ENCODE assay signal across 35 cellular contexts in the genomic region with DNA sequence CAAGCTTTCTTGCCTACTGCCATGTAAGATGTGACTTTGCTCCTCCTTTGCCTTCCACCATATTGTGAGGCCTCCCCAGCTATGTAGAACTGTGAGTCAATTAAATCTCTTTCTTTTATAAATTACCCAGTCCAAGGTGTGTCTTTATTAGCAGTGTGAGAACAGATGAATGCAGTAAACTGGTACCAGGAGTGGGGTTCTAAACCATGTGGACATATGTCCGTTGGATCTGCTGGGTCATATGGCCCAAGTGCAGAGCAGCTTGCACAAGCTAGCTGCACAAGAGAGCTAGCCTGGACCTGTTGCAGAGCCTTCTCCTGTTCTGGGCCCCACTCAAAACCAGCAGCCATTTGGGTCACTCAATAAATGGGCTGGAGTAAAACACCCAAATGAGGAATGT. TPM values are rescaled to one million over a fixed set of nuclear protein-coding genes. Genes with fewer than 3 reads are reported as not detected.
"Had no signal": no experiment of that assay in that cellular context is flagged by ENCODE, and none has a peak within 500 bp of the region (broad histone marks: within the 10 kb centered on the region; RNA-seq: fewer than 3 reads in every experiment).

No MANE protein-coding gene starts in this region.

- FAIRE-seq: astrocyte, bronchial epithelial cell had no signal

- ATAC-seq: activated naive CD4-positive, alpha-beta T cell treated with anti-CD3 and anti-CD28 coated beads, Interleukin-2, amount 50 U/mL, for 72 hours; activated naive CD8-positive, alpha-beta T cell treated with anti-CD3 and anti-CD28 coated beads, Interleukin-2, amount 50 U/mL, for 24 hours; activated T-cell treated with anti-CD3 and anti-CD28 coated beads, Interleukin-2, amount 50 U/mL, for 4 hours; activated T-cell treated with anti-CD3 and anti-CD28 coated beads, Interleukin-2, amount 50 U/mL, for 72 hours; activated T-helper 17 cell treated with anti-CD3 and anti-CD28 coated beads, Interleukin-2, amount 50 U/mL, for 72 hours; body of pancreas had no signal

- H3K9me3 ChIP-seq: adrenal gland had no signal

- H3K4me1 ChIP-seq: adrenal gland, ascending aorta, body of pancreas, breast epithelium had no signal

- H3K4me3 ChIP-seq: adrenal gland, ascending aorta, body of pancreas, breast epithelium, cardiac muscle cell had no signal

- H3K27ac ChIP-seq: adrenal gland, ascending aorta, body of pancreas, brain microvascular endothelial cell, breast epithelium, cardiac muscle cell had no signal

- DNase-seq: activated effector memory CD4-positive, alpha-beta T cell treated with anti-CD3 and anti-CD28 coated beads, Interleukin-2, amount 50 U/mL, for 16 hours; activated effector memory CD4-positive, alpha-beta T cell treated with Interleukin-2 at 50 U/mL for 16 hours; activated gamma-delta T cell; activated gamma-delta T cell treated with Interleukin-2 at 50 U/mL for 16 hours; activated naive CD4-positive, alpha-beta T cell; activated naive CD4-positive, alpha-beta T cell treated with anti-CD3 and anti-CD28 coated beads for 36 hours; activated naive CD4-positive, alpha-beta T cell treated with anti-CD3 and anti-CD28 coated beads, Interleukin-2, amount 10 ng/mL, durations not matched to agents 7 days and 5 days; activated naive CD4-positive, alpha-beta T cell treated with anti-CD3 and anti-CD28 coated beads, Interleukin-2, amount 50 U/mL, for 16 hours; activated naive CD4-positive, alpha-beta T cell treated with Interleukin-2 at 50 U/mL for 16 hours; activated naive CD8-positive, alpha-beta T cell treated with anti-CD3 and anti-CD28 coated beads for 36 hours; activated naive CD8-positive, alpha-beta T cell treated with anti-CD3 and anti-CD28 coated beads, Interleukin-2, amount 10 ng/mL, durations not matched to agents 7 days and 5 days; activated naive CD8-positive, alpha-beta T cell treated with anti-CD3 and anti-CD28 coated beads, Interleukin-2, amount 50 U/mL, for 24 hours; activated T-cell treated with anti-CD3 and anti-CD28 coated beads, Interleukin-2, amount 50 U/mL, for 24 hours; activated T-cell treated with anti-CD3 and anti-CD28 coated beads, Interleukin-2, amount 50 U/mL, for 4 hours; activated T-cell treated with anti-CD3 and anti-CD28 coated beads, Interleukin-2, amount 50 U/mL, for 48 hours; activated T-cell treated with anti-CD3 and anti-CD28 coated beads, Interleukin-2, amount 50 U/mL, for 72 hours; adrenal gland; amniotic stem cell; amygdala; anterior cingulate cortex; aorta; body of pancreas; brain microvascular endothelial cell; caudate nucleus; central memory CD4-positive, alpha-beta T cell; cerebellar nuclear complex had no signal

- H3K27me3 ChIP-seq: adrenal gland, ascending aorta, body of pancreas, brain microvascular endothelial cell, breast epithelium, cardiac muscle cell had no signal

- H3K36me3 ChIP-seq: adrenal gland, ascending aorta, brain microvascular endothelial cell, breast epithelium, cardiac muscle cell had no signal

RNA-seq across cellular contexts. Expression of a gene that starts 58.4 kb away (rescaled TPM):
- total RNA-seq: activated naive CD4-positive, alpha-beta T cell treated with anti-CD3 and anti-CD28 coated beads for 36 hours; activated naive CD4-positive, alpha-beta T cell treated with anti-CD3 and anti-CD28 coated beads, Interleukin-2, amount 50 U/mL, for 72 hours; activated naive CD8-positive, alpha-beta T cell treated with anti-CD3 and anti-CD28 coated beads for 36 hours; activated naive CD8-positive, alpha-beta T cell treated with anti-CD3 and anti-CD28 coated beads, Interleukin-2, amount 10 ng/mL, durations not matched to agents 7 days and 5 days; activated T-cell treated with anti-CD3 and anti-CD28 coated beads, Interleukin-2, amount 50 U/mL, for 4 hours; activated T-cell treated with anti-CD3 and anti-CD28 coated beads, Interleukin-2, amount 50 U/mL, for 72 hours; activated T-helper 1 cell treated with anti-CD3 and anti-CD28 coated beads, Interleukin-12 subunit alpha, Interleukin-12 subunit beta, Interleukin-2, Interleukin-4 antibody, amounts not matched to agents 30 ng/mL and 10 ng/mL and 1 ng/mL, durations not matched to agents 14 hours and 24 hours and 36 hours; activated T-helper 17 cell treated with anti-CD3 and anti-CD28 coated beads, Interleukin-2, amount 50 U/mL, for 72 hours; activated T-helper 2 cell treated with anti-CD3 and anti-CD28 coated beads, Interferon-gamma antibody, Interleukin-2, Interleukin-4, amounts not matched to agents 10 μg/mL and 5 μg/mL and 100 μg/mL, durations not matched to agents 14 hours and 24 hours and 36 hours; ascending aorta had no signal
